In genomic region chr17:58531661-58532554, GRCh38 we compare ENCODE assay signal across 8 cellular contexts. TPM values are rescaled to one million over a fixed set of nuclear protein-coding genes. Genes with fewer than 3 reads are reported as not detected.
DNase-seq lines count a peak whose midpoint lies in the region; ATAC-seq, FAIRE-seq and TF ChIP-seq lines count a peak whose summit lies in the region.

No MANE protein-coding gene starts in this region.

- POLR2A ChIA-PET in A549 (lab: Yijun Ruan, JAX): interaction anchor here (0.7 to 3.7 kb wide), 3 partner anchors 13 to 100 kb away, joined by 3 to 11 read pairs (median 8); no protein-coding TSS in a partner anchor
- POLR2A ChIA-PET in activated CD8-positive, alpha-beta T cell treated with anti-CD3 and anti-CD28 coated beads, Interleukin-2, amount 10 ng/mL, durations not matched to agents 7 days and 5 days (lab: Charles Lee): interaction anchor here (0.6 to 1.4 kb wide), 4 partner anchors 17 to 161 kb away, joined by 3 to 11 read pairs (median 4); no protein-coding TSS in a partner anchor

- no peak for TF ChIP-seq EP300 in A549 (IDR thresholded peaks at IDR 0.05)

- TF ChIP-seq CTCF in A549 (IDR thresholded peaks at IDR 0.05): no peak

- peaks cover 24% of the 10 kb centered on the region for H3K4me1 ChIP-seq in A549
- peaks cover 12% of the 10 kb centered on the region for H3K4me1 ChIP-seq in effector memory CD4-positive, alpha-beta T cell (ENCODE audit: control insufficient read depth, insufficient read depth, low read length, poor library complexity, severe bottlenecking)

- no peaks in the 10 kb centered on the region for H3K27me3 ChIP-seq in effector memory CD4-positive, alpha-beta T cell (replicated peaks; ENCODE audit: control insufficient read depth, insufficient read depth, low read length, poor library complexity, severe bottlenecking)

- H3K36me3 Mint-ChIP-seq in activated CD8-positive, alpha-beta T cell treated with anti-CD3 and anti-CD28 coated beads, Interleukin-2, amount 10 ng/mL, durations not matched to agents 7 days and 5 days (ENCODE audit: low read depth): no peaks in the 10 kb centered on the region

- peak overlapping the region; percentile 92 for H3K4me2 ChIP-seq in A549

- no peaks in the 10 kb centered on the region for H3K9me3 ChIP-seq in A549
- H3K9me3 ChIP-seq in effector memory CD4-positive, alpha-beta T cell (ENCODE audit: control insufficient read depth, low read length): no peaks in the 10 kb centered on the region

- FAIRE-seq in A549 (lab: Jason Lieb, UNC): no peak

- 0 out of 2 replicates have a peak, but pooled peaks have one; percentile 7 for TF ChIP-seq POLR2A in A549 (IDR thresholded peaks at IDR 0.05; ENCODE audit: low read length)

- H3K4me1 Mint-ChIP-seq in activated CD8-positive, alpha-beta T cell treated with anti-CD3 and anti-CD28 coated beads, Interleukin-2, amount 10 ng/mL, durations not matched to agents 7 days and 5 days (ENCODE audit: low read depth): peaks cover 11% of the 10 kb centered on the region

- H3K4me3 ChIP-seq in A549: peak overlapping the region; percentile 71
- peak overlapping the region; percentile 50 for H3K4me3 ChIP-seq in effector memory CD4-positive, alpha-beta T cell (ENCODE audit: insufficient read depth, low read depth, low read length, poor library complexity, severe bottlenecking)

- H3K4me3 Mint-ChIP-seq in activated CD8-positive, alpha-beta T cell treated with anti-CD3 and anti-CD28 coated beads, Interleukin-2, amount 10 ng/mL, durations not matched to agents 7 days and 5 days: peak overlapping the region; percentile 35

- ATAC-seq in A549 (peak; percentile 51 to 66), GM19438 (IDR thresholded peaks at IDR 0.05; ENCODE audit: low read depth, unreplicated experiment) (peak; percentile 58), GM21619 (IDR thresholded peaks at IDR 0.05; ENCODE audit: unreplicated experiment) (no peak)
- peak; percentile 93 for ATAC-seq in activated CD8-positive, alpha-beta T cell treated with anti-CD3 and anti-CD28 coated beads, Interleukin-2, amount 10 ng/mL, durations not matched to agents 7 days and 5 days

- WGBS in A549 (ENCODE audit: missing lambda C conversion rate): 9% methylated on average over 56 of the region's 82 CpGs

- CTCF ChIA-PET in A549 (lab: Yijun Ruan, JAX): interaction anchor here (1.0 to 15.8 kb wide), 7 partner anchors 10 to 56 kb away, joined by 3 to 187 read pairs (median 8); no protein-coding TSS in a partner anchor
- CTCF ChIA-PET in activated CD8-positive, alpha-beta T cell treated with anti-CD3 and anti-CD28 coated beads, Interleukin-2, amount 10 ng/mL, durations not matched to agents 7 days and 5 days (lab: Charles Lee): interaction anchor here (0.8 kb wide), 1 partner anchor 13 kb away, joined by 3 read pairs; no protein-coding TSS in a partner anchor

- H3K27me3 Mint-ChIP-seq in activated CD8-positive, alpha-beta T cell treated with anti-CD3 and anti-CD28 coated beads, Interleukin-2, amount 10 ng/mL, durations not matched to agents 7 days and 5 days (ENCODE audit: low read depth): peaks cover 54% of the 10 kb centered on the region

- H3K27ac ChIP-seq in A549: peak overlapping the region; percentile 61 to 81
- H3K27ac ChIP-seq in effector memory CD4-positive, alpha-beta T cell (ENCODE audit: insufficient read depth, low read length, poor library complexity, severe bottlenecking): no peak overlapping the region

- no peak overlapping the region for H3K27ac Mint-ChIP-seq in activated CD8-positive, alpha-beta T cell treated with anti-CD3 and anti-CD28 coated beads, Interleukin-2, amount 10 ng/mL, durations not matched to agents 7 days and 5 days

- DNase-seq in A549 (ENCODE audit: low read depth in 1 of 2, low spot score in 1 of 2) (no peak), NCI-H146 (lab: John Stamatoyannopoulos, UW) (peak; percentile 65), medulla oblongata (ENCODE audit: extremely low spot score) (peak; percentile 80)
- peak; percentile 66 for DNase-seq in activated CD8-positive, alpha-beta T cell treated with anti-CD3 and anti-CD28 coated beads, Interleukin-2, amount 10 ng/mL, durations not matched to agents 7 days and 5 days
- peak; percentile 36 to 48 (median 42) for DNase-seq in effector memory CD4-positive, alpha-beta T cell
- DNase-seq in stimulated activated CD8-positive, alpha-beta memory T cell treated with anti-CD3 and anti-CD28 coated beads, Interleukin-15, amount 100 ng/mL, for 48 hours (ENCODE audit: low read depth in 2 of 2): peak; percentile 33 to 47

- H3K9me3 Mint-ChIP-seq in activated CD8-positive, alpha-beta T cell treated with anti-CD3 and anti-CD28 coated beads, Interleukin-2, amount 10 ng/mL, durations not matched to agents 7 days and 5 days (ENCODE audit: insufficient read depth): no peaks in the 10 kb centered on the region

- TF ChIP-seq RAD21 in A549 (conservative IDR thresholded peaks at IDR 0.05 in 1 of 2, IDR thresholded peaks at IDR 0.05 in 1 of 2): no peak

- H3K36me3 ChIP-seq in effector memory CD4-positive, alpha-beta T cell (ENCODE audit: control insufficient read depth, insufficient read depth, low read length): no peaks in the 10 kb centered on the region

TF ChIP-seq in A549, 52 proteins besides CTCF, POLR2A, EP300 and RAD21:
- no peak for TF ChIP-seq EHF (CRISPR knock-in tag; IDR thresholded peaks at IDR 0.05)
- TF ChIP-seq SREBF2 (IDR thresholded peaks at IDR 0.05): no peak
- no peak for TF ChIP-seq BHLHE40 (IDR thresholded peaks at IDR 0.05; ENCODE audit: low read depth, low read length)
- no peak for TF ChIP-seq RCOR1 (IDR thresholded peaks at IDR 0.05; ENCODE audit: low read depth, low read length)

RNA-seq across cellular contexts. Expression of gene MTMR4, which starts 17.5 kb away (rescaled TPM):
- polyA plus RNA-seq in A549 (2011; rRNA removed) (20.0 and 27.3 TPM in 2 replicates), A549 (2017; fragmentation: RNase III; extraction: RNeasy Plus Mini Kit Qiagen cat#74134 plus additional on column Dnase treatment) (10.8 to 13.8 TPM (median 11.8 TPM) in 3 replicates)
- 11.2 and 12.7 TPM in 2 replicates for polyA plus RNA-seq in A549 (2012; cell fraction: cytosol; rRNA removed)
- 16.4 and 17.8 TPM in 2 replicates for polyA plus RNA-seq in A549 (2012; cell fraction: nucleus; rRNA removed)
- 97.1 and 132 TPM in 2 replicates for polyA minus RNA-seq in A549 (2011; rRNA and poly(A)+ RNA removed)
- total RNA-seq in activated CD8-positive, alpha-beta T cell treated with anti-CD3 and anti-CD28 coated beads, Interleukin-2, amount 10 ng/mL, durations not matched to agents 7 days and 5 days: 10 to 100 TPM; 47.7 to 48.6 TPM

RNA-seq across cellular contexts. Expression of gene HSF5, which starts 43.7 kb away (rescaled TPM):
- not detected in 2 replicates for polyA plus RNA-seq in A549 (2011; rRNA removed)
- polyA plus RNA-seq in A549 (2012; cell fraction: cytosol; rRNA removed): 0.01 TPM in 1 of 2 replicates, not detected in the other
- not detected in 2 replicates for polyA plus RNA-seq in A549 (2012; cell fraction: nucleus; rRNA removed)
- polyA plus RNA-seq in A549 (2017; fragmentation: RNase III; extraction: RNeasy Plus Mini Kit Qiagen cat#74134 plus additional on column Dnase treatment): not detected in 3 replicates
- not detected in 2 replicates for polyA minus RNA-seq in A549 (2011; rRNA and poly(A)+ RNA removed)
- under 1 TPM; 0.08 to 0.18 TPM for total RNA-seq in activated CD8-positive, alpha-beta T cell treated with anti-CD3 and anti-CD28 coated beads, Interleukin-2, amount 10 ng/mL, durations not matched to agents 7 days and 5 days

Comparison
In these comparisons a context has a peak if more than half of its experiments do, and no peak if none do; other contexts are left out.
1. DNase-seq: peak in NCI-H146 (single experiment), activated CD8-positive, alpha-beta T cell treated with anti-CD3 and anti-CD28 coated beads, Interleukin-2, amount 10 ng/mL, durations not matched to agents 7 days and 5 days (single experiment), effector memory CD4-positive, alpha-beta T cell (3 of 3), medulla oblongata (single experiment) and stimulated activated CD8-positive, alpha-beta memory T cell treated with anti-CD3 and anti-CD28 coated beads, Interleukin-15, amount 100 ng/mL, for 48 hours (2 of 2); none in A549 (0 of 2).